10 cellular contexts compared by ENCODE assay signal in genomic region chrX:34656467-34656841, GRCh38. TPM values are rescaled to one million over a fixed set of nuclear protein-coding genes. Genes with fewer than 3 reads are reported as not detected.
A peak's percentile ranks its signal among the peaks of the same experiment; 100 is the strongest.
DNase-seq lines count a peak whose midpoint lies in the region; ATAC-seq and TF ChIP-seq lines count a peak whose summit lies in the region.
"Had no signal": no experiment of that assay in that cellular context is flagged by ENCODE, and none has a peak within 500 bp of the region (broad histone marks: within the 10 kb centered on the region; RNA-seq: fewer than 3 reads in every experiment).

No MANE protein-coding gene starts in this region.

- whole genome bisulfite sequencing in esophagus muscularis mucosa = 29% methylated on average over 10 of the region's 27 CpGs

- no peak for TF ChIP-seq EP300 in esophagus muscularis mucosa (IDR thresholded peaks at IDR 0.05)

- no peaks in the 10 kb centered on the region for H3K36me3 Mint-ChIP-seq in nephron (ENCODE audit: low read depth)
- no peaks in the 10 kb centered on the region for H3K36me3 Mint-ChIP-seq in CD14-positive monocyte

- H3K9me3 ChIP-seq in A673 (ENCODE audit: low read depth, low read length, poor library complexity, severe bottlenecking) (no peaks in the 10 kb centered on the region), NT2/D1 (ENCODE audit: insufficient read depth, low read length) (no peaks in the 10 kb centered on the region), esophagus muscularis mucosa (no peaks in the 10 kb centered on the region)

- H3K27ac Mint-ChIP-seq in nephron (peak overlapping the region; percentile 73 to 87 (median 79)), CD14-positive monocyte (no peak overlapping the region)
- H3K27ac Mint-ChIP-seq: activated B cell treated with CpG ODN at 0.5 μM for 24 hours had no signal

- peaks cover 27% of the 10 kb centered on the region for H3K4me1 Mint-ChIP-seq in nephron
- peaks cover 5% of the 10 kb centered on the region for H3K4me1 Mint-ChIP-seq in CD14-positive monocyte

- no TSS peak for BruUV-seq in A673 (replicated peaks; lab: Mats Ljungman, UMichigan)

- H3K9ac ChIP-seq in NT2/D1 (ENCODE audit: insufficient read length, low read depth) = peak overlapping the region; percentile 70

- H3K27me3 ChIP-seq in A673 (replicated peaks; ENCODE audit: insufficient read depth, low read depth, low read length, poor library complexity) (no peaks in the 10 kb centered on the region), NT2/D1 (ENCODE audit: insufficient read depth, insufficient read length) (peaks cover 23% of the 10 kb centered on the region), esophagus muscularis mucosa (no peaks in the 10 kb centered on the region)

- TF ChIP-seq POLR2A in esophagus muscularis mucosa (IDR thresholded peaks at IDR 0.05; ENCODE audit: low read depth) = no peak

- CTCF ChIA-PET in A673 (lab: Charles Lee) = no interaction called here

- TF ChIP-seq CTCF in A673 (conservative IDR thresholded peaks at IDR 0.05; ENCODE audit: low read depth, low read length) (no peak), esophagus muscularis mucosa (IDR thresholded peaks at IDR 0.05) (no peak), nephron (IDR thresholded peaks at IDR 0.05; ENCODE audit: unreplicated experiment in 3 of 3) (no peak), CD14-positive monocyte (IDR thresholded peaks at IDR 0.05) (no peak)

- ATAC-seq in GM18907 (IDR thresholded peaks at IDR 0.05; ENCODE audit: unreplicated experiment) = no peak

- POLR2A ChIA-PET in A673 (lab: Charles Lee; ENCODE audit: low non-redundant PET) = no interaction called here

- H3K27me3 Mint-ChIP-seq in nephron (ENCODE audit: low read depth) (peaks cover 27% of the 10 kb centered on the region), CD14-positive monocyte (ENCODE audit: low read depth in 3 of 3) (peaks cover 29 to 51% (median 37%) of the 10 kb centered on the region in 3 donors)

- intact Hi-C loops in A673 (cut with micrococcal nuclease; ENCODE audit: unreplicated experiment) = loop anchor here (2.0 kb wide), 1 partner anchor 72 kb away; no protein-coding TSS in a partner anchor
- intact Hi-C loops in esophagus muscularis mucosa (cut with DNase I) = loop anchor here (10.0 kb wide), 1 partner anchor 228 kb away; no protein-coding TSS in a partner anchor
- intact Hi-C loops in CD14-positive monocyte (cut with micrococcal nuclease) = no loop called here

- H3K36me3 ChIP-seq in A673 (ENCODE audit: insufficient read depth, low read length, poor library complexity, severe bottlenecking) (peaks cover 3% of the 10 kb centered on the region), NT2/D1 (ENCODE audit: insufficient read depth, insufficient read length, low read length) (no peaks in the 10 kb centered on the region), esophagus muscularis mucosa (no peaks in the 10 kb centered on the region)

- peaks cover 8% of the 10 kb centered on the region for H3K4me1 ChIP-seq in A673 (ENCODE audit: insufficient read depth, low read length, poor library complexity, severe bottlenecking)
- no peaks in the 10 kb centered on the region for H3K4me1 ChIP-seq in NT2/D1 (ENCODE audit: insufficient read depth, insufficient read length)
- peaks cover 0 to 20% (median 7%) of the 10 kb centered on the region in 4 donors for H3K4me1 ChIP-seq in esophagus muscularis mucosa

- H3K9me3 Mint-ChIP-seq in nephron = no peaks in the 10 kb centered on the region
- peaks cover 2 to 10% (median 8%) of the 10 kb centered on the region in 7 donors for H3K9me3 Mint-ChIP-seq in CD14-positive monocyte
- H3K9me3 Mint-ChIP-seq: activated B cell treated with CpG ODN at 0.5 μM for 24 hours had no signal

- H3K4me3 ChIP-seq in A673 (ENCODE audit: low read depth, low read length, poor library complexity, severe bottlenecking) = peak overlapping the region; percentile 61
- peak overlapping the region; percentile 56 for H3K4me3 ChIP-seq in NT2/D1 (ENCODE audit: insufficient read length, low read depth)
- peak overlapping the region; percentile 69 to 84 (median 70) for H3K4me3 ChIP-seq in esophagus muscularis mucosa

- H3K27ac ChIP-seq in A673 (ENCODE audit: low read depth, low read length, poor library complexity, severe bottlenecking) = peak overlapping the region; percentile 74
- peak overlapping the region; percentile 85 to 90 (median 88) for H3K27ac ChIP-seq in esophagus muscularis mucosa (replicated peaks in 1 of 4)

- H3K4me3 Mint-ChIP-seq in nephron = peak overlapping the region; percentile 87 to 92 (median 92)
- peak overlapping the region in 1 of 2 donors; percentile 73 for H3K4me3 Mint-ChIP-seq in CD14-positive monocyte
- H3K4me3 Mint-ChIP-seq: activated B cell treated with CpG ODN at 0.5 μM for 24 hours had no signal

- peak; percentile 37 for DNase-seq in A673 (ENCODE audit: low spot score)
- no peak for DNase-seq in NT2/D1 (ENCODE audit: low read depth, low spot score)
- no peak for DNase-seq in esophagus muscularis mucosa (ENCODE audit: extremely low spot score)
- no peak for DNase-seq in stimulated activated CD4-positive, alpha-beta T cell treated with anti-CD3 and anti-CD28 coated beads, Interleukin-1b, Interleukin-23, amount 100 ng/mL, for 48 hours
- no peak for DNase-seq in NCI-H446 (lab: John Stamatoyannopoulos, UW)
- DNase-seq in CD14-positive monocyte (ENCODE audit: low spot score) = no peak
- DNase-seq: activated B cell treated with CpG ODN at 0.5 μM for 24 hours, KBM-7 had no signal

RNA-seq across cellular contexts. Expression of gene TMEM47, which starts 0.6 kb away (rescaled TPM):
- total RNA-seq in A673 (2021) = 35.9 and 36.4 TPM in 2 replicates
- 100 to 1,000 TPM; 124 to 261 (median 192) TPM for total RNA-seq in esophagus muscularis mucosa
- not detected for polyA plus RNA-seq in CD14-positive monocyte
- total RNA-seq: activated B cell treated with CpG ODN at 0.5 μM for 24 hours had no signal

Comparison
In these comparisons a context has a peak if more than half of its experiments do, and no peak if none do; other contexts are left out.
1. H3K27ac Mint-ChIP-seq: peak in nephron (3 of 3); none in CD14-positive monocyte (0 of 7).
2. intact Hi-C loops: an anchor here in A673 (2.0 kb wide) and esophagus muscularis mucosa (10.0 kb wide); none called in CD14-positive monocyte.
3. Peak in every context shown above with its lines, with median percentiles within 50 percentile points of each other: H3K4me3 ChIP-seq.